Comparison of ENCODE assay signal across 1 cellular context in the genomic region with DNA sequence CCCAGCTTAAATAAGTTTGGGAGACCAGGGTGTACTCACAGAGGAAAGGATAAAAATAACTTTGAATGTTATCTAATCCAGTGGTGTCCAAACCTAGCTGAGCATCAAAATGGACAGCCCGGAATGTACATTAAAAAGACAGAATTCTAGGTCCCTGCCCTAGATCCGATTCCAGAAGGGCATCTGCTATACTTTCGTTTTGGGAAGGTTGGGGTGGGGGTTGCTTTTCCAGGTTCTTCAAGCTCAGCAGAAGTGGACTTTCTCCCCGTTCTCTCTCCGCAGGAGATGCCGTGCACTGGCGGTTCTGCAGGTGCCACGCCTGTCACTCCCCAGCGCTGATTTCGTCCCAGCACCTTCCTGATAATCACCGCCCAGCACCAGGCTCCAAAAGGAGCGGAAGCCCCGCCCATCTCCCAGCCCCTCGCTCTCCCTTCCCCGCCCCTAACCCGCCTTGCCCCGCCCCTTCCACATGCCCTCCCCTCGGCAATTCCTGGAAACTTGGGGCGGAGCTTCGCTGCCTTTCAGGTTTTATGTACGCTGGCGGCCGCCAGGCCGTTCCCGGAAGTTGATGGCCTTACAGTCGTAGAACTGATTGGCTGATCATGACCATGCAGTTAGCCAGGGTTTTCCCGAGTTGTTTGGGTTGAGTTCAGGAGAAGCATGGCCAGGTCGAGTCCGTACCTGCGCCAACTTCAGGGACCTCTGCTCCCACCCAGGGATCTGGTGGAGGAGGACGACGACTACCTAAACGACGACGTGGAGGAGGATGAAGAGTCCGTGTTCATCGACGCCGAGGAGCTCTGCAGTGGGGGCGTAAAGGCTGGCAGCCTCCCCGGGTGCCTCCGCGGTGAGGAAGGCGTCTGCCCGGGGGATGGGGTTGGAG.
A peak's percentile ranks its signal among the peaks of the same experiment; 100 is the strongest.
TF ChIP-seq lines count a peak whose summit lies in the region.

A gene (plus strand): TSS at position 550 of the 883 bp plus-strand sequence. CDS start 111 bp downstream, at position 661.

TF ChIP-seq in HepG2, 621 proteins besides CTCF, POLR2A, EP300 and RAD21 (continued from another document and continues in another):
- TF ChIP-seq, protein P1, sequence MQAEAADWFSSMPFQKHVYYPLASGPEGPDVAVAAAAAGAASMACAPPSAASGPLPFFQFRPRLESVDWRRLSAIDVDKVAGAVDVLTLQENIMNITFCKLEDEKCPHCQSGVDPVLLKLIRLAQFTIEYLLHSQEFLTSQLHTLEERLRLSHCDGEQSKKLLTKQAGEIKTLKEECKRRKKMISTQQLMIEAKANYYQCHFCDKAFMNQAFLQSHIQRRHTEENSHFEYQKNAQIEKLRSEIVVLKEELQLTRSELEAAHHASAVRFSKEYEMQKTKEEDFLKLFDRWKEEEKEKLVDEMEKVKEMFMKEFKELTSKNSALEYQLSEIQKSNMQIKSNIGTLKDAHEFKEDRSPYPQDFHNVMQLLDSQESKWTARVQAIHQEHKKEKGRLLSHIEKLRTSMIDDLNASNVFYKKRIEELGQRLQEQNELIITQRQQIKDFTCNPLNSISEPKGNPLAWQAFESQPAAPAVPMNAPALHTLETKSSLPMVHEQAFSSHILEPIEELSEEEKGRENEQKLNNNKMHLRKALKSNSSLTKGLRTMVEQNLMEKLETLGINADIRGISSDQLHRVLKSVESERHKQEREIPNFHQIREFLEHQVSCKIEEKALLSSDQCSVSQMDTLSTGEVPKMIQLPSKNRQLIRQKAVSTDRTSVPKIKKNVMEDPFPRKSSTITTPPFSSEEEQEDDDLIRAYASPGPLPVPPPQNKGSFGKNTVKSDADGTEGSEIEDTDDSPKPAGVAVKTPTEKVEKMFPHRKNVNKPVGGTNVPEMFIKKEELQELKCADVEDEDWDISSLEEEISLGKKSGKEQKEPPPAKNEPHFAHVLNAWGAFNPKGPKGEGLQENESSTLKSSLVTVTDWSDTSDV (CRISPR knock-in tag; IDR thresholded peaks at IDR 0.05): no peak
- no peak for TF ChIP-seq ZNF552 (CRISPR knock-in tag; IDR thresholded peaks at IDR 0.05; ENCODE audit: borderline replicate concordance)
- no peak for TF ChIP-seq ZNF644 (CRISPR knock-in tag; IDR thresholded peaks at IDR 0.05; ENCODE audit: low read depth)
- peak; percentile 65 for TF ChIP-seq RARA (CRISPR knock-in tag; IDR thresholded peaks at IDR 0.05)
- TF ChIP-seq ZSCAN22 (CRISPR knock-in tag; IDR thresholded peaks at IDR 0.05): no peak
- no peak for TF ChIP-seq SP2 (CRISPR knock-in tag; IDR thresholded peaks at IDR 0.05)
- TF ChIP-seq, protein P2, sequence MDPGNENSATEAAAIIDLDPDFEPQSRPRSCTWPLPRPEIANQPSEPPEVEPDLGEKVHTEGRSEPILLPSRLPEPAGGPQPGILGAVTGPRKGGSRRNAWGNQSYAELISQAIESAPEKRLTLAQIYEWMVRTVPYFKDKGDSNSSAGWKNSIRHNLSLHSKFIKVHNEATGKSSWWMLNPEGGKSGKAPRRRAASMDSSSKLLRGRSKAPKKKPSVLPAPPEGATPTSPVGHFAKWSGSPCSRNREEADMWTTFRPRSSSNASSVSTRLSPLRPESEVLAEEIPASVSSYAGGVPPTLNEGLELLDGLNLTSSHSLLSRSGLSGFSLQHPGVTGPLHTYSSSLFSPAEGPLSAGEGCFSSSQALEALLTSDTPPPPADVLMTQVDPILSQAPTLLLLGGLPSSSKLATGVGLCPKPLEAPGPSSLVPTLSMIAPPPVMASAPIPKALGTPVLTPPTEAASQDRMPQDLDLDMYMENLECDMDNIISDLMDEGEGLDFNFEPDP (CRISPR knock-in tag; conservative IDR thresholded peaks at IDR 0.05): no peak
- no peak for TF ChIP-seq ZBTB21 (CRISPR knock-in tag; IDR thresholded peaks at IDR 0.05)
- TF ChIP-seq ATAD3A (CRISPR knock-in tag; IDR thresholded peaks at IDR 0.05): no peak
- TF ChIP-seq ZNF10 (CRISPR knock-in tag; IDR thresholded peaks at IDR 0.05; ENCODE audit: borderline replicate concordance, low read depth): no peak
- TF ChIP-seq HOXA5 (CRISPR knock-in tag; IDR thresholded peaks at IDR 0.05): peak; percentile 87; the same call in 1 of the 2 replicates
- TF ChIP-seq, protein P3, sequence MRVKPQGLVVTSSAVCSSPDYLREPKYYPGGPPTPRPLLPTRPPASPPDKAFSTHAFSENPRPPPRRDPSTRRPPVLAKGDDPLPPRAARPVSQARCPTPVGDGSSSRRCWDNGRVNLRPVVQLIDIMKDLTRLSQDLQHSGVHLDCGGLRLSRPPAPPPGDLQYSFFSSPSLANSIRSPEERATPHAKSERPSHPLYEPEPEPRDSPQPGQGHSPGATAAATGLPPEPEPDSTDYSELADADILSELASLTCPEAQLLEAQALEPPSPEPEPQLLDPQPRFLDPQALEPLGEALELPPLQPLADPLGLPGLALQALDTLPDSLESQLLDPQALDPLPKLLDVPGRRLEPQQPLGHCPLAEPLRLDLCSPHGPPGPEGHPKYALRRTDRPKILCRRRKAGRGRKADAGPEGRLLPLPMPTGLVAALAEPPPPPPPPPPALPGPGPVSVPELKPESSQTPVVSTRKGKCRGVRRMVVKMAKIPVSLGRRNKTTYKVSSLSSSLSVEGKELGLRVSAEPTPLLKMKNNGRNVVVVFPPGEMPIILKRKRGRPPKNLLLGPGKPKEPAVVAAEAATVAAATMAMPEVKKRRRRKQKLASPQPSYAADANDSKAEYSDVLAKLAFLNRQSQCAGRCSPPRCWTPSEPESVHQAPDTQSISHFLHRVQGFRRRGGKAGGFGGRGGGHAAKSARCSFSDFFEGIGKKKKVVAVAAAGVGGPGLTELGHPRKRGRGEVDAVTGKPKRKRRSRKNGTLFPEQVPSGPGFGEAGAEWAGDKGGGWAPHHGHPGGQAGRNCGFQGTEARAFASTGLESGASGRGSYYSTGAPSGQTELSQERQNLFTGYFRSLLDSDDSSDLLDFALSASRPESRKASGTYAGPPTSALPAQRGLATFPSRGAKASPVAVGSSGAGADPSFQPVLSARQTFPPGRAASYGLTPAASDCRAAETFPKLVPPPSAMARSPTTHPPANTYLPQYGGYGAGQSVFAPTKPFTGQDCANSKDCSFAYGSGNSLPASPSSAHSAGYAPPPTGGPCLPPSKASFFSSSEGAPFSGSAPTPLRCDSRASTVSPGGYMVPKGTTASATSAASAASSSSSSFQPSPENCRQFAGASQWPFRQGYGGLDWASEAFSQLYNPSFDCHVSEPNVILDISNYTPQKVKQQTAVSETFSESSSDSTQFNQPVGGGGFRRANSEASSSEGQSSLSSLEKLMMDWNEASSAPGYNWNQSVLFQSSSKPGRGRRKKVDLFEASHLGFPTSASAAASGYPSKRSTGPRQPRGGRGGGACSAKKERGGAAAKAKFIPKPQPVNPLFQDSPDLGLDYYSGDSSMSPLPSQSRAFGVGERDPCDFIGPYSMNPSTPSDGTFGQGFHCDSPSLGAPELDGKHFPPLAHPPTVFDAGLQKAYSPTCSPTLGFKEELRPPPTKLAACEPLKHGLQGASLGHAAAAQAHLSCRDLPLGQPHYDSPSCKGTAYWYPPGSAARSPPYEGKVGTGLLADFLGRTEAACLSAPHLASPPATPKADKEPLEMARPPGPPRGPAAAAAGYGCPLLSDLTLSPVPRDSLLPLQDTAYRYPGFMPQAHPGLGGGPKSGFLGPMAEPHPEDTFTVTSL (CRISPR knock-in tag; IDR thresholded peaks at IDR 0.05; ENCODE audit: borderline replicate concordance): no peak
- TF ChIP-seq STAG1 (CRISPR knock-in tag; IDR thresholded peaks at IDR 0.05): no peak
- no peak for TF ChIP-seq PCBP2 (optimal IDR thresholded peaks at IDR 0.05; ENCODE audit: low read depth, low read length, poor library complexity, severe bottlenecking)
- TF ChIP-seq ZNF235 (CRISPR knock-in tag; IDR thresholded peaks at IDR 0.05; ENCODE audit: borderline replicate concordance): no peak
- no peak for TF ChIP-seq RORA (CRISPR knock-in tag; IDR thresholded peaks at IDR 0.05)
- TF ChIP-seq HCFC1 (IDR thresholded peaks at IDR 0.05; ENCODE audit: low read depth, low read length): no peak
- 0 out of 2 replicates have a peak, but pooled peaks have one; percentile 34 for TF ChIP-seq RFXAP (CRISPR knock-in tag; IDR thresholded peaks at IDR 0.05; ENCODE audit: borderline replicate concordance)
- no peak for TF ChIP-seq NFKBIZ (CRISPR knock-in tag; IDR thresholded peaks at IDR 0.05)
- TF ChIP-seq RFX1 (IDR thresholded peaks at IDR 0.05): no peak
- TF ChIP-seq, protein P4, sequence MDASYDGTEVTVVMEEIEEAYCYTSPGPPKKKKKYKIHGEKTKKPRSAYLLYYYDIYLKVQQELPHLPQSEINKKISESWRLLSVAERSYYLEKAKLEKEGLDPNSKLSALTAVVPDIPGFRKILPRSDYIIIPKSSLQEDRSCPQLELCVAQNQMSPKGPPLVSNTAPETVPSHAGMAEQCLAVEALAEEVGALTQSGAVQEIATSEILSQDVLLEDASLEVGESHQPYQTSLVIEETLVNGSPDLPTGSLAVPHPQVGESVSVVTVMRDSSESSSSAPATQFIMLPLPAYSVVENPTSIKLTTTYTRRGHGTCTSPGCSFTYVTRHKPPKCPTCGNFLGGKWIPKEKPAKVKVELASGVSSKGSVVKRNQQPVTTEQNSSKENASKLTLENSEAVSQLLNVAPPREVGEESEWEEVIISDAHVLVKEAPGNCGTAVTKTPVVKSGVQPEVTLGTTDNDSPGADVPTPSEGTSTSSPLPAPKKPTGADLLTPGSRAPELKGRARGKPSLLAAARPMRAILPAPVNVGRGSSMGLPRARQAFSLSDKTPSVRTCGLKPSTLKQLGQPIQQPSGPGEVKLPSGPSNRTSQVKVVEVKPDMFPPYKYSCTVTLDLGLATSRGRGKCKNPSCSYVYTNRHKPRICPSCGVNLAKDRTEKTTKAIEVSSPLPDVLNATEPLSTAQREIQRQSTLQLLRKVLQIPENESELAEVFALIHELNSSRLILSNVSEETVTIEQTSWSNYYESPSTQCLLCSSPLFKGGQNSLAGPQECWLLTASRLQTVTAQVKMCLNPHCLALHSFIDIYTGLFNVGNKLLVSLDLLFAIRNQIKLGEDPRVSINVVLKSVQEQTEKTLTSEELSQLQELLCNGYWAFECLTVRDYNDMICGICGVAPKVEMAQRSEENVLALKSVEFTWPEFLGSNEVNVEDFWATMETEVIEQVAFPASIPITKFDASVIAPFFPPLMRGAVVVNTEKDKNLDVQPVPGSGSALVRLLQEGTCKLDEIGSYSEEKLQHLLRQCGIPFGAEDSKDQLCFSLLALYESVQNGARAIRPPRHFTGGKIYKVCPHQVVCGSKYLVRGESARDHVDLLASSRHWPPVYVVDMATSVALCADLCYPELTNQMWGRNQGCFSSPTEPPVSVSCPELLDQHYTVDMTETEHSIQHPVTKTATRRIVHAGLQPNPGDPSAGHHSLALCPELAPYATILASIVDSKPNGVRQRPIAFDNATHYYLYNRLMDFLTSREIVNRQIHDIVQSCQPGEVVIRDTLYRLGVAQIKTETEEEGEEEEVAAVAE (CRISPR knock-in tag; IDR thresholded peaks at IDR 0.05; ENCODE audit: borderline replicate concordance): peak; percentile 66; the same call in 1 of the 2 replicates
- no peak for TF ChIP-seq TBX3 (IDR thresholded peaks at IDR 0.05; ENCODE audit: borderline replicate concordance)
- peak; percentile 35; the same call in 1 of the 2 replicates for TF ChIP-seq WIZ (CRISPR knock-in tag; IDR thresholded peaks at IDR 0.05)
- no peak for TF ChIP-seq ONECUT2 (CRISPR knock-in tag; IDR thresholded peaks at IDR 0.05)
- TF ChIP-seq, protein P5, sequence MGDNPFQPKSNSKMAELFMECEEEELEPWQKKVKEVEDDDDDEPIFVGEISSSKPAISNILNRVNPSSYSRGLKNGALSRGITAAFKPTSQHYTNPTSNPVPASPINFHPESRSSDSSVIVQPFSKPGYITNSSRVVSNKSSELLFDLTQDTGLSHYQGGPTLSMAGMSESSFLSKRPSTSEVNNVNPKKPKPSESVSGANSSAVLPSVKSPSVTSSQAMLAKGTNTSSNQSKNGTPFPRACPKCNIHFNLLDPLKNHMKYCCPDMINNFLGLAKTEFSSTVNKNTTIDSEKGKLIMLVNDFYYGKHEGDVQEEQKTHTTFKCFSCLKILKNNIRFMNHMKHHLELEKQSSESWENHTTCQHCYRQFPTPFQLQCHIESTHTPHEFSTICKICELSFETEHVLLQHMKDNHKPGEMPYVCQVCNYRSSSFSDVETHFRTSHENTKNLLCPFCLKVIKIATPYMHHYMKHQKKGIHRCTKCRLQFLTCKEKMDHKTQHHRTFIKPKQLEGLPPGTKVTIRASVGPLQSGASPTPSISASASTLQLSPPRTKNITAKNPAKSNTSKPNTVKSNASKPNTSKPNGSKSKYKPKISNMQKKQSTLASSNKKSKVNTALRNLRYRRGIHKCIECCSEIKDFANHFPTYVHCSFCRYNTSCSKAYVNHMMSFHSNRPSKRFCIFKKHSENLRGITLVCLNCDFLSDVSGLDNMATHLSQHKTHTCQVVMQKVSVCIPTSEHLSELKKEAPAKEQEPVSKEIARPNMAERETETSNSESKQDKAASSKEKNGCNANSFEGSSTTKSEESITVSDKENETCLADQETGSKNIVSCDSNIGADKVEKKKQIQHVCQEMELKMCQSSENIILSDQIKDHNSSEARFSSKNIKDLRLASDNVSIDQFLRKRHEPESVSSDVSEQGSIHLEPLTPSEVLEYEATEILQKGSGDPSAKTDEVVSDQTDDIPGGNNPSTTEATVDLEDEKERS (CRISPR knock-in tag; IDR thresholded peaks at IDR 0.05): peak; percentile 58; the same call in 1 of the 2 replicates
- no peak for TF ChIP-seq NBN (conservative IDR thresholded peaks at IDR 0.05)
- TF ChIP-seq, protein P6, sequence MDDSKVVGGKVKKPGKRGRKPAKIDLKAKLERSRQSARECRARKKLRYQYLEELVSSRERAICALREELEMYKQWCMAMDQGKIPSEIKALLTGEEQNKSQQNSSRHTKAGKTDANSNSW (CRISPR knock-in tag; IDR thresholded peaks at IDR 0.05; ENCODE audit: borderline replicate concordance): no peak
- no peak for TF ChIP-seq ZNF703 (CRISPR knock-in tag; IDR thresholded peaks at IDR 0.05; ENCODE audit: borderline replicate concordance)
- no peak for TF ChIP-seq KLF15 (CRISPR knock-in tag; IDR thresholded peaks at IDR 0.05; ENCODE audit: borderline replicate concordance)
- TF ChIP-seq, protein P7, sequence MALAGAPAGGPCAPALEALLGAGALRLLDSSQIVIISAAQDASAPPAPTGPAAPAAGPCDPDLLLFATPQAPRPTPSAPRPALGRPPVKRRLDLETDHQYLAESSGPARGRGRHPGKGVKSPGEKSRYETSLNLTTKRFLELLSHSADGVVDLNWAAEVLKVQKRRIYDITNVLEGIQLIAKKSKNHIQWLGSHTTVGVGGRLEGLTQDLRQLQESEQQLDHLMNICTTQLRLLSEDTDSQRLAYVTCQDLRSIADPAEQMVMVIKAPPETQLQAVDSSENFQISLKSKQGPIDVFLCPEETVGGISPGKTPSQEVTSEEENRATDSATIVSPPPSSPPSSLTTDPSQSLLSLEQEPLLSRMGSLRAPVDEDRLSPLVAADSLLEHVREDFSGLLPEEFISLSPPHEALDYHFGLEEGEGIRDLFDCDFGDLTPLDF (CRISPR knock-in tag; IDR thresholded peaks at IDR 0.05): no peak
- TF ChIP-seq ZFP36L1 (CRISPR knock-in tag; IDR thresholded peaks at IDR 0.05): 0 out of 2 replicates have a peak, but pooled peaks have one; percentile 52
- no peak for TF ChIP-seq ETV6 (CRISPR knock-in tag; conservative IDR thresholded peaks at IDR 0.05)
- no peak for TF ChIP-seq HNF4G (IDR thresholded peaks at IDR 0.05; ENCODE audit: borderline replicate concordance, low read depth, low read length)
- TF ChIP-seq HNF4G (CRISPR knock-in tag; IDR thresholded peaks at IDR 0.05; ENCODE audit: borderline replicate concordance, low read depth): no peak
- TF ChIP-seq ZNF674 (CRISPR knock-in tag; IDR thresholded peaks at IDR 0.05; ENCODE audit: low read depth): no peak
- peak; percentile 49; the same call in 1 of the 2 replicates for TF ChIP-seq ZNF878 (CRISPR knock-in tag; IDR thresholded peaks at IDR 0.05)
- peak; percentile 64 for TF ChIP-seq THAP11 (CRISPR knock-in tag; IDR thresholded peaks at IDR 0.05)
